1 cellular context compared by ENCODE assay signal in the genomic region with DNA sequence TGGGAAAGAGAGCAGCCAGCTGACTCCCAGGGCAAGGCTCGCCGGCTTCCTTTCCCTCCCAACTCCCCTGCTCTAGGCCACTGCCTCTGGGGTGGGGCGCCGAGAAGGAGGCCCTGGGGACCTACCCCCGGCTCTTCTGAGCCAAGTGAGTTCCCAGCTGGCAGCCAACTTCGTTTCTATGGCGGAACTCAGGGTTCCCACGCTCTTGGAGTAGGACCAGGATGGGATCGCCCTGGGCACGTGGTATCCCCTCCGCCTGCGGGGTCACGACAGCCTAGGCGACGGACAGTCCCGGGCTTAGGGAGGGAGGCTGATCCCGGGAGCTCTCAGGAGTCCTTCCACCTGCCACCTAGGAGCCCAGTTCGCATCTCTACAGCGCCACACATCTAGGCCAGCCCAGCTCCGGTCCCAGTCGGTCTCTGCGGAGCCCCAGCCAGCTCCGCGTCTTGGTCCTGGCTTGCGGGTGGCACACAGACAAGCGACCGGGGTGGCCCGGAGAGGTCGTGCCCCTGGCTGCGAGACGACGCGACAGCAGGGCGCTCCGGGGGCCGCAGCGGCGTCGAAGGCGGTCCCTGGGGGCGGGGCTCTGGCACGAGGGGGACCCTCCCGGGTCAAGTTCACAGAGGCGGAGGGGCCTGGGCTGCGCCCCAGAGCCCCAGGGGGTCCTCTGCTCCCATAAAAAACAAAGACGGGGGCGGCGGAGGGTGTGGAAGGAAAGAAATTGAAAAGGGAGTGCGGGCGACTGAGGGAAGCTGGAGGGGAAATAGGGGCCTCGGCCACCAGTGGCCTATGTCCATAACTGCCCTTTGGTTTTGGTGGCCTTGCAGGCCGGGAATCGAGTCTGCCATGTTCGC.
TF ChIP-seq lines count a peak whose summit lies in the region.

No MANE protein-coding gene starts in this region.

TF ChIP-seq in WTC11, 78 proteins besides CTCF, POLR2A, EP300 and RAD21 (continued from another document):
- TF ChIP-seq, protein P1, sequence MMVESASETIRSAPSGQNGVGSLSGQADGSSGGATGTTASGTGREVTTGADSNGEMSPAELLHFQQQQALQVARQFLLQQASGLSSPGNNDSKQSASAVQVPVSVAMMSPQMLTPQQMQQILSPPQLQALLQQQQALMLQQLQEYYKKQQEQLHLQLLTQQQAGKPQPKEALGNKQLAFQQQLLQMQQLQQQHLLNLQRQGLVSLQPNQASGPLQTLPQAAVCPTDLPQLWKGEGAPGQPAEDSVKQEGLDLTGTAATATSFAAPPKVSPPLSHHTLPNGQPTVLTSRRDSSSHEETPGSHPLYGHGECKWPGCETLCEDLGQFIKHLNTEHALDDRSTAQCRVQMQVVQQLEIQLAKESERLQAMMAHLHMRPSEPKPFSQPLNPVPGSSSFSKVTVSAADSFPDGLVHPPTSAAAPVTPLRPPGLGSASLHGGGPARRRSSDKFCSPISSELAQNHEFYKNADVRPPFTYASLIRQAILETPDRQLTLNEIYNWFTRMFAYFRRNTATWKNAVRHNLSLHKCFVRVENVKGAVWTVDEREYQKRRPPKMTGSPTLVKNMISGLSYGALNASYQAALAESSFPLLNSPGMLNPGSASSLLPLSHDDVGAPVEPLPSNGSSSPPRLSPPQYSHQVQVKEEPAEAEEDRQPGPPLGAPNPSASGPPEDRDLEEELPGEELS (CRISPR knock-in tag; IDR thresholded peaks at IDR 0.05) = no peak
- TF ChIP-seq, protein P2, sequence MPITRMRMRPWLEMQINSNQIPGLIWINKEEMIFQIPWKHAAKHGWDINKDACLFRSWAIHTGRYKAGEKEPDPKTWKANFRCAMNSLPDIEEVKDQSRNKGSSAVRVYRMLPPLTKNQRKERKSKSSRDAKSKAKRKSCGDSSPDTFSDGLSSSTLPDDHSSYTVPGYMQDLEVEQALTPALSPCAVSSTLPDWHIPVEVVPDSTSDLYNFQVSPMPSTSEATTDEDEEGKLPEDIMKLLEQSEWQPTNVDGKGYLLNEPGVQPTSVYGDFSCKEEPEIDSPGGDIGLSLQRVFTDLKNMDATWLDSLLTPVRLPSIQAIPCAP (CRISPR knock-in tag; IDR thresholded peaks at IDR 0.05) = 0 out of 2 replicates have a peak, but pooled peaks have one; percentile 32
- TF ChIP-seq, protein P3, sequence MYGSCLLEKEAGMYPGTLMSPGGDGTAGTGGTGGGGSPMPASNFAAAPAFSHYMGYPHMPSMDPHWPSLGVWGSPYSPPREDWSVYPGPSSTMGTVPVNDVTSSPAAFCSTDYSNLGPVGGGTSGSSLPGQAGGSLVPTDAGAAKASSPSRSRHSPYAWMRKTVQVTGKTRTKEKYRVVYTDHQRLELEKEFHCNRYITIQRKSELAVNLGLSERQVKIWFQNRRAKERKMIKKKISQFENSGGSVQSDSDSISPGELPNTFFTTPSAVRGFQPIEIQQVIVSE (CRISPR knock-in tag; IDR thresholded peaks at IDR 0.05; ENCODE audit: borderline replicate concordance) = no peak
- TF ChIP-seq FOXP1 (CRISPR knock-in tag; IDR thresholded peaks at IDR 0.05; ENCODE audit: borderline replicate concordance) (peak; percentile 45; the same call in 1 of the 2 replicates), OVOL2 (CRISPR knock-in tag; IDR thresholded peaks at IDR 0.05; ENCODE audit: borderline replicate concordance) (no peak), ZNF423 (CRISPR knock-in tag; IDR thresholded peaks at IDR 0.05) (0 out of 2 replicates have a peak, but pooled peaks have one; percentile 14), GTF2I (CRISPR knock-in tag; conservative IDR thresholded peaks at IDR 0.05) (no peak)
- TF ChIP-seq, protein P4, sequence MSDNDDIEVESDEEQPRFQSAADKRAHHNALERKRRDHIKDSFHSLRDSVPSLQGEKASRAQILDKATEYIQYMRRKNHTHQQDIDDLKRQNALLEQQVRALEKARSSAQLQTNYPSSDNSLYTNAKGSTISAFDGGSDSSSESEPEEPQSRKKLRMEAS (CRISPR knock-in tag; IDR thresholded peaks at IDR 0.05) = peak; percentile 81
- TF ChIP-seq, protein P5, sequence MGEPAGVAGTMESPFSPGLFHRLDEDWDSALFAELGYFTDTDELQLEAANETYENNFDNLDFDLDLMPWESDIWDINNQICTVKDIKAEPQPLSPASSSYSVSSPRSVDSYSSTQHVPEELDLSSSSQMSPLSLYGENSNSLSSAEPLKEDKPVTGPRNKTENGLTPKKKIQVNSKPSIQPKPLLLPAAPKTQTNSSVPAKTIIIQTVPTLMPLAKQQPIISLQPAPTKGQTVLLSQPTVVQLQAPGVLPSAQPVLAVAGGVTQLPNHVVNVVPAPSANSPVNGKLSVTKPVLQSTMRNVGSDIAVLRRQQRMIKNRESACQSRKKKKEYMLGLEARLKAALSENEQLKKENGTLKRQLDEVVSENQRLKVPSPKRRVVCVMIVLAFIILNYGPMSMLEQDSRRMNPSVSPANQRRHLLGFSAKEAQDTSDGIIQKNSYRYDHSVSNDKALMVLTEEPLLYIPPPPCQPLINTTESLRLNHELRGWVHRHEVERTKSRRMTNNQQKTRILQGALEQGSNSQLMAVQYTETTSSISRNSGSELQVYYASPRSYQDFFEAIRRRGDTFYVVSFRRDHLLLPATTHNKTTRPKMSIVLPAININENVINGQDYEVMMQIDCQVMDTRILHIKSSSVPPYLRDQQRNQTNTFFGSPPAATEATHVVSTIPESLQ (CRISPR knock-in tag; IDR thresholded peaks at IDR 0.05) = 0 out of 2 replicates have a peak, but pooled peaks have one; percentile 46
- TF ChIP-seq, protein P6, sequence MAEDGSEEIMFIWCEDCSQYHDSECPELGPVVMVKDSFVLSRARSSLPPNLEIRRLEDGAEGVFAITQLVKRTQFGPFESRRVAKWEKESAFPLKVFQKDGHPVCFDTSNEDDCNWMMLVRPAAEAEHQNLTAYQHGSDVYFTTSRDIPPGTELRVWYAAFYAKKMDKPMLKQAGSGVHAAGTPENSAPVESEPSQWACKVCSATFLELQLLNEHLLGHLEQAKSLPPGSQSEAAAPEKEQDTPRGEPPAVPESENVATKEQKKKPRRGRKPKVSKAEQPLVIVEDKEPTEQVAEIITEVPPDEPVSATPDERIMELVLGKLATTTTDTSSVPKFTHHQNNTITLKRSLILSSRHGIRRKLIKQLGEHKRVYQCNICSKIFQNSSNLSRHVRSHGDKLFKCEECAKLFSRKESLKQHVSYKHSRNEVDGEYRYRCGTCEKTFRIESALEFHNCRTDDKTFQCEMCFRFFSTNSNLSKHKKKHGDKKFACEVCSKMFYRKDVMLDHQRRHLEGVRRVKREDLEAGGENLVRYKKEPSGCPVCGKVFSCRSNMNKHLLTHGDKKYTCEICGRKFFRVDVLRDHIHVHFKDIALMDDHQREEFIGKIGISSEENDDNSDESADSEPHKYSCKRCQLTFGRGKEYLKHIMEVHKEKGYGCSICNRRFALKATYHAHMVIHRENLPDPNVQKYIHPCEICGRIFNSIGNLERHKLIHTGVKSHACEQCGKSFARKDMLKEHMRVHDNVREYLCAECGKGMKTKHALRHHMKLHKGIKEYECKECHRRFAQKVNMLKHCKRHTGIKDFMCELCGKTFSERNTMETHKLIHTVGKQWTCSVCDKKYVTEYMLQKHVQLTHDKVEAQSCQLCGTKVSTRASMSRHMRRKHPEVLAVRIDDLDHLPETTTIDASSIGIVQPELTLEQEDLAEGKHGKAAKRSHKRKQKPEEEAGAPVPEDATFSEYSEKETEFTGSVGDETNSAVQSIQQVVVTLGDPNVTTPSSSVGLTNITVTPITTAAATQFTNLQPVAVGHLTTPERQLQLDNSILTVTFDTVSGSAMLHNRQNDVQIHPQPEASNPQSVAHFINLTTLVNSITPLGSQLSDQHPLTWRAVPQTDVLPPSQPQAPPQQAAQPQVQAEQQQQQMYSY (CRISPR knock-in tag; IDR thresholded peaks at IDR 0.05) = peak; percentile 77
- TF ChIP-seq, protein P7, sequence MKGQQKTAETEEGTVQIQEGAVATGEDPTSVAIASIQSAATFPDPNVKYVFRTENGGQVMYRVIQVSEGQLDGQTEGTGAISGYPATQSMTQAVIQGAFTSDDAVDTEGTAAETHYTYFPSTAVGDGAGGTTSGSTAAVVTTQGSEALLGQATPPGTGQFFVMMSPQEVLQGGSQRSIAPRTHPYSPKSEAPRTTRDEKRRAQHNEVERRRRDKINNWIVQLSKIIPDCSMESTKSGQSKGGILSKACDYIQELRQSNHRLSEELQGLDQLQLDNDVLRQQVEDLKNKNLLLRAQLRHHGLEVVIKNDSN (CRISPR knock-in tag; IDR thresholded peaks at IDR 0.05) = peak; percentile 68; the same call in 1 of the 2 replicates
- TF ChIP-seq, protein P8, sequence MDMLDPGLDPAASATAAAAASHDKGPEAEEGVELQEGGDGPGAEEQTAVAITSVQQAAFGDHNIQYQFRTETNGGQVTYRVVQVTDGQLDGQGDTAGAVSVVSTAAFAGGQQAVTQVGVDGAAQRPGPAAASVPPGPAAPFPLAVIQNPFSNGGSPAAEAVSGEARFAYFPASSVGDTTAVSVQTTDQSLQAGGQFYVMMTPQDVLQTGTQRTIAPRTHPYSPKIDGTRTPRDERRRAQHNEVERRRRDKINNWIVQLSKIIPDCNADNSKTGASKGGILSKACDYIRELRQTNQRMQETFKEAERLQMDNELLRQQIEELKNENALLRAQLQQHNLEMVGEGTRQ (CRISPR knock-in tag; IDR thresholded peaks at IDR 0.05) = peak; percentile 63; the same call in 1 of the 2 replicates
